Comparison of ENCODE assay signal across 9 cellular contexts in the genomic region with DNA sequence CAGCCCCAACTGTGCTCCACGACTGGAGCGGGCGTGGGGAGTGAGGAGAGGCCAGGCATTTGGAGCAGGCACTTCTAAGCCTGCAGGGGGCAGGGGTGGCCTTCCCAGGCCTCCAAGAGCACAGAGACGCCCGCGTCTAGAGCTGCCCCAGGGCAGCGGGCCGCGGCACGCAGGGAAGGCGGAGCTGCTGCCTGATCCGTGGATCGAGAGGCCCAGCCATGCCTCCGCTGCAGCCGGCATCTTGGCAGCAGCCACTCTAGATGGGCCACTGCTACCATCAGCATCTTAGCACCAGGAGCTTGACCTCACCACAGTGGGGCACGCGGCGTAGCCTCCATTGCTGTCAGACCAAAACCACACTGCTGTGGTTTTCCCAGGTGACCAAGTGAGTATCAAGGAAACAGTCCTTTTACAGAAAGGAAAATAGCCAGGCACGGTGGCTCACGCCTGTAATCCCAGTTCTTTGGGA. TPM values are rescaled to one million over a fixed set of nuclear protein-coding genes. Genes with fewer than 3 reads are reported as not detected.
DNase-seq lines count a peak whose midpoint lies in the region; ATAC-seq and TF ChIP-seq lines count a peak whose summit lies in the region.
"Had no signal": no experiment of that assay in that cellular context is flagged by ENCODE, and none has a peak within 500 bp of the region (broad histone marks: within the 10 kb centered on the region; RNA-seq: fewer than 3 reads in every experiment).

No MANE protein-coding gene starts in this region.

- no peak overlapping the region for H4K5ac ChIP-seq in mesendoderm (ENCODE audit: low read length)

- H3K36me3 ChIP-seq in CD8-positive, alpha-beta memory T cell (ENCODE audit: insufficient read depth, low read length) = no peaks in the 10 kb centered on the region
- H3K36me3 ChIP-seq in endocrine pancreas (ENCODE audit: control insufficient read depth, insufficient read depth, low read length) (no peaks in the 10 kb centered on the region), mesendoderm (ENCODE audit: control insufficient read depth, insufficient read depth, low read length) (no peaks in the 10 kb centered on the region), stomach (peaks cover 3 to 25% (median 19%) of the 10 kb centered on the region in 4 donors)

- no peaks in the 10 kb centered on the region for H3K79me1 ChIP-seq in mesendoderm (ENCODE audit: low read length)

- H3K9ac ChIP-seq in endocrine pancreas (ENCODE audit: control insufficient read depth, insufficient read depth, low read length) = peak overlapping the region; percentile 23
- H3K9ac ChIP-seq in mesendoderm (ENCODE audit: low read length) = peak overlapping the region; percentile 48
- H3K9ac ChIP-seq: KMS-11 had no signal

- ATAC-seq in WTC11 (peak; percentile 98), GM21619 (IDR thresholded peaks at IDR 0.05; ENCODE audit: unreplicated experiment) (no peak)

- no peak overlapping the region for H3K4me2 ChIP-seq in mesendoderm (ENCODE audit: low read length)
- H3K4me2 ChIP-seq: KMS-11 had no signal

- H2BK15ac ChIP-seq in mesendoderm (replicated peaks; ENCODE audit: low read depth) = no peak overlapping the region

- H3K27me3 Mint-ChIP-seq in CD8-positive, alpha-beta memory T cell = no peaks in the 10 kb centered on the region
- H3K27me3 Mint-ChIP-seq in WTC11 (ENCODE audit: low read depth) = no peaks in the 10 kb centered on the region

- H3K4me1 Mint-ChIP-seq in CD8-positive, alpha-beta memory T cell = peaks cover 0 to 6% (median 3%) of the 10 kb centered on the region in 3 donors
- H3K4me1 Mint-ChIP-seq in WTC11 = peaks cover 4% of the 10 kb centered on the region

- no peak for TF ChIP-seq EP300 in stomach (IDR thresholded peaks at IDR 0.05)

- H3K79me2 ChIP-seq in mesendoderm (ENCODE audit: control insufficient read depth, insufficient read depth, low read length) = no peaks in the 10 kb centered on the region

- TF ChIP-seq CTCF in WTC11 (IDR thresholded peaks at IDR 0.05) = 0 out of 2 replicates have a peak, but pooled peaks have one; percentile 21
- peak in 5 of 7 experiments; percentile 46 to 75 (median 70) for TF ChIP-seq CTCF in stomach (IDR thresholded peaks at IDR 0.05)

- peak overlapping the region; percentile 90 for H3K56ac ChIP-seq in mesendoderm (ENCODE audit: low read length)

- H3K23ac ChIP-seq in mesendoderm (ENCODE audit: low read length) = no peak overlapping the region

- no peak overlapping the region for H2AK5ac ChIP-seq in mesendoderm (ENCODE audit: low read length)

- POLR2A ChIA-PET in CD8-positive, alpha-beta memory T cell (lab: Charles Lee) = no interaction called here
- POLR2A ChIA-PET in WTC11 (lab: Charles Lee) = interaction anchor here (1.1 kb wide), 1 partner anchor 87 kb away, joined by 3 read pairs; no protein-coding TSS in a partner anchor

- H3K9me3 Mint-ChIP-seq in CD8-positive, alpha-beta memory T cell = no peaks in the 10 kb centered on the region
- peaks cover 14% of the 10 kb centered on the region for H3K9me3 Mint-ChIP-seq in WTC11

- CTCF ChIA-PET in CD8-positive, alpha-beta memory T cell (lab: Charles Lee) = interaction anchor here (0.7 to 1.5 kb wide), 7 partner anchors 9 to 113 kb away, joined by 3 to 5 read pairs (median 4); no protein-coding TSS in a partner anchor
- CTCF ChIA-PET in WTC11 (lab: Charles Lee) = interaction anchor here (0.6 to 2.0 kb wide), 35 partner anchors 9 to 306 kb away, joined by 3 to 15 read pairs (median 6); a partner anchor contains a TSS

- TF ChIP-seq POLR2A in stomach (IDR thresholded peaks at IDR 0.05) = no peak

- H3K27ac Mint-ChIP-seq in CD8-positive, alpha-beta memory T cell = no peak overlapping the region
- H3K27ac Mint-ChIP-seq in WTC11 = peak overlapping the region; percentile 83; the same call in 1 of the 2 replicates

- H3K36me3 Mint-ChIP-seq in CD8-positive, alpha-beta memory T cell = no peaks in the 10 kb centered on the region
- H3K36me3 Mint-ChIP-seq in WTC11 = no peaks in the 10 kb centered on the region

- H4K8ac ChIP-seq in mesendoderm (ENCODE audit: low read depth, low read length) = no peak overlapping the region

- no peak overlapping the region for H3K4ac ChIP-seq in mesendoderm (ENCODE audit: low read depth, low read length)

- intact Hi-C loops in stomach (cut with DNase I; ENCODE audit: low total_unique reads) = loop anchor here (10.0 kb wide), 1 partner anchor 86 kb away; a partner anchor contains a TSS

- H2BK120ac ChIP-seq in mesendoderm (ENCODE audit: low read depth, low read length) = no peak overlapping the region

- no peak overlapping the region for H3K18ac ChIP-seq in mesendoderm (ENCODE audit: low read length)

- H3K27ac ChIP-seq in CD8-positive, alpha-beta memory T cell (ENCODE audit: low read depth, low read length) = no peak overlapping the region
- H3K27ac ChIP-seq in mesendoderm (ENCODE audit: low read depth, low read length) = no peak overlapping the region
- peak overlapping the region; percentile 5 to 81 (median 43) for H3K27ac ChIP-seq in stomach
- H3K27ac ChIP-seq: KMS-11 had no signal

- no peak overlapping the region for H3K4me3 ChIP-seq in CD8-positive, alpha-beta memory T cell (ENCODE audit: low read length)
- H3K4me3 ChIP-seq in endocrine pancreas (ENCODE audit: control insufficient read depth, insufficient read depth, low read length) (no peak overlapping the region), mesendoderm (ENCODE audit: low read length) (no peak overlapping the region), stomach (peak overlapping the region in 1 of 4 donors; percentile 0)

- H3K9me3 ChIP-seq in CD8-positive, alpha-beta memory T cell (ENCODE audit: low read length) = no peaks in the 10 kb centered on the region
- no peaks in the 10 kb centered on the region for H3K9me3 ChIP-seq in endocrine pancreas (ENCODE audit: control insufficient read depth, low read length)
- no peaks in the 10 kb centered on the region for H3K9me3 ChIP-seq in stomach

- peak in 3 of 5 donors; percentile 9 to 59 (median 40) for DNase-seq in CD8-positive, alpha-beta memory T cell
- DNase-seq in HT-29 (ENCODE audit: low spot score) (peak; percentile 86), WTC11 (ENCODE audit: low spot score) (peak; percentile 79), mesendoderm (peak; percentile 88), stomach (peak; percentile 83), amniotic stem cell (lab: John Stamatoyannopoulos, UW) (no peak)

- H3K4me3 Mint-ChIP-seq in CD8-positive, alpha-beta memory T cell = peak overlapping the region in 2 of 7 donors; percentile 27 to 77
- 0 out of 2 replicates have a peak overlapping the region, but pooled peaks have one; percentile 26 for H3K4me3 Mint-ChIP-seq in WTC11

- H3K4me1 ChIP-seq in CD8-positive, alpha-beta memory T cell (ENCODE audit: insufficient read depth, low read length) = no peaks in the 10 kb centered on the region
- H3K4me1 ChIP-seq in endocrine pancreas (ENCODE audit: control insufficient read depth, insufficient read depth, low read length) (no peaks in the 10 kb centered on the region), mesendoderm (ENCODE audit: control insufficient read depth, low read depth, low read length) (peaks cover 2% of the 10 kb centered on the region), stomach (peaks cover 0 to 27% (median 18%) of the 10 kb centered on the region in 4 donors)

- H3K27me3 ChIP-seq in CD8-positive, alpha-beta memory T cell (ENCODE audit: insufficient read depth, low read length, poor library complexity, severe bottlenecking) = no peaks in the 10 kb centered on the region
- H3K27me3 ChIP-seq in endocrine pancreas (ENCODE audit: control insufficient read depth, insufficient read depth, low read length) (no peaks in the 10 kb centered on the region), mesendoderm (ENCODE audit: insufficient read depth, low read length, poor library complexity) (no peaks in the 10 kb centered on the region), stomach (no peaks in the 10 kb centered on the region)

- no peak overlapping the region for H2BK5ac ChIP-seq in mesendoderm (ENCODE audit: low read length)

- WGBS in mesendoderm (ENCODE audit: extremely low coverage, insufficient coverage, low lambda C conversion rate) = no CpG with 5 or more reads among the region's 20 CpGs
- 20 to 42% (median 33%) methylated on average over 17 to 20 of the region's 20 CpGs for WGBS in stomach, 5 donors

TF ChIP-seq in WTC11, 78 proteins besides CTCF, POLR2A, EP300 and RAD21 (continues in another document):
- TF ChIP-seq FOXP1 (CRISPR knock-in tag; IDR thresholded peaks at IDR 0.05; ENCODE audit: borderline replicate concordance) = no peak
- no peak for TF ChIP-seq MXD4 (CRISPR knock-in tag; IDR thresholded peaks at IDR 0.05; ENCODE audit: borderline replicate concordance)
- TF ChIP-seq, protein P1, sequence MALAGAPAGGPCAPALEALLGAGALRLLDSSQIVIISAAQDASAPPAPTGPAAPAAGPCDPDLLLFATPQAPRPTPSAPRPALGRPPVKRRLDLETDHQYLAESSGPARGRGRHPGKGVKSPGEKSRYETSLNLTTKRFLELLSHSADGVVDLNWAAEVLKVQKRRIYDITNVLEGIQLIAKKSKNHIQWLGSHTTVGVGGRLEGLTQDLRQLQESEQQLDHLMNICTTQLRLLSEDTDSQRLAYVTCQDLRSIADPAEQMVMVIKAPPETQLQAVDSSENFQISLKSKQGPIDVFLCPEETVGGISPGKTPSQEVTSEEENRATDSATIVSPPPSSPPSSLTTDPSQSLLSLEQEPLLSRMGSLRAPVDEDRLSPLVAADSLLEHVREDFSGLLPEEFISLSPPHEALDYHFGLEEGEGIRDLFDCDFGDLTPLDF (CRISPR knock-in tag; IDR thresholded peaks at IDR 0.05) = no peak

RNA-seq across cellular contexts. Expression of a gene that starts 20.4 kb away (rescaled TPM):
- 10 to 100 TPM; 49.1 to 50.1 TPM for total RNA-seq in CD8-positive, alpha-beta memory T cell
- polyA plus RNA-seq in CD8-positive, alpha-beta memory T cell = 41.9 TPM
- 89.3 and 101 TPM in 2 replicates for total RNA-seq in HT-29 (2014; rRNA removed; shearing (Covaris generic))
- total RNA-seq in WTC11 (2021) (87.1 to 96.5 TPM (median 89.1 TPM) in 3 replicates), stomach (100 to 1,000 TPM in 2 of 5 donors, 10 to 100 TPM in 3; 75.3 to 108 (median 92.9) TPM)
- polyA plus RNA-seq in mesendoderm (2013, experiment 1 of 2) = 84.0 TPM
- 85.0 TPM for polyA plus RNA-seq in mesendoderm (2013, experiment 2 of 2)
- 10 to 100 TPM; 62.8 to 70.7 (median 62.9) TPM for polyA plus RNA-seq in stomach

RNA-seq across cellular contexts. Expression of a gene that starts 29.8 kb away (rescaled TPM):
- total RNA-seq in CD8-positive, alpha-beta memory T cell = 1 to 10 TPM; 3.2 to 4.0 TPM
- polyA plus RNA-seq in CD8-positive, alpha-beta memory T cell = 4.3 TPM
- 37.9 and 38.9 TPM in 2 replicates for total RNA-seq in HT-29 (2014; rRNA removed; shearing (Covaris generic))
- 2.7 to 4.4 TPM (median 3.1 TPM) in 3 replicates for total RNA-seq in WTC11 (2021)
- polyA plus RNA-seq in mesendoderm (2013, experiment 1 of 2) = 1.3 TPM
- 1.4 TPM for polyA plus RNA-seq in mesendoderm (2013, experiment 2 of 2)
- 100 to 1,000 TPM in 2 of 5 donors, 10 to 100 TPM in 2, 1 to 10 TPM in 1; 7.6 to 133 (median 36.4) TPM for total RNA-seq in stomach
- polyA plus RNA-seq in stomach = 10 to 100 TPM; 13.5 to 25.7 (median 17.7) TPM

RNA-seq across cellular contexts. Expression of a gene that starts 47.8 kb away (rescaled TPM):
- 10 to 100 TPM; 39.0 to 39.9 TPM for total RNA-seq in CD8-positive, alpha-beta memory T cell
- 20.7 TPM for polyA plus RNA-seq in CD8-positive, alpha-beta memory T cell
- total RNA-seq in HT-29 (2014; rRNA removed; shearing (Covaris generic)) = 24.2 and 25.9 TPM in 2 replicates
- total RNA-seq in WTC11 (2021) = 19.7 to 24.4 TPM (median 23.2 TPM) in 3 replicates
- polyA plus RNA-seq in mesendoderm (2013, experiment 1 of 2) = 15.6 TPM
- polyA plus RNA-seq in mesendoderm (2013, experiment 2 of 2) = 15.8 TPM
- 10 to 100 TPM in 4 of 5 donors, 1 to 10 TPM in 1; 1.2 to 50.7 (median 17.5) TPM for total RNA-seq in stomach
- 10 to 100 TPM; 20.0 to 28.2 (median 26.9) TPM for polyA plus RNA-seq in stomach

Comparison
In these comparisons a context has a peak if more than half of its experiments do, and no peak if none do; other contexts are left out.
1. H3K27ac ChIP-seq: peak in stomach (5 of 5); none in CD8-positive, alpha-beta memory T cell (single experiment) and mesendoderm (single experiment).